12 cellular contexts compared by ENCODE assay signal in the genomic region with DNA sequence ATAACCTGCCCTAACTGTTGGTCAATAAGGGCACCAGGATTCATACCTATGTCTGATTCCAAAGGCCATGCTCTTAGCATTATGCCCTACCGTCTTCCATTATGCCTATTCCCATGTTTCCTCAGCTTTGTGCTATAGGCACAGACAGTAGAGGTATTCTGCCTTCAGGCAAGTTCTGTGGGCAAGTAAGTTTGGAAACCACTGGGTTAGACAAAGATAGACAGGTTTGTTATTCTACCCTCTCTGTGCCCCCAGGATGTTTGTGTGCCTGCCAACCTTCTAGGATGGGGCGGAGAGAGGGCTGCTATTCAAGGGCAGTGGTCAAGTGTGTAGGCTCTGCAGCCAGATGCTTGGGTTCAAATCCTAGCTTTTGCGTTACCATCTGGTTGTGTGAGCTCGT. TPM values are rescaled to one million over a fixed set of nuclear protein-coding genes. Genes with fewer than 3 reads are reported as not detected.
A peak's percentile ranks its signal among the peaks of the same experiment; 100 is the strongest.
DNase-seq lines count a peak whose midpoint lies in the region; ATAC-seq and TF ChIP-seq lines count a peak whose summit lies in the region.
"Had no signal": no experiment of that assay in that cellular context is flagged by ENCODE, and none has a peak within 500 bp of the region (broad histone marks: within the 10 kb centered on the region; RNA-seq: fewer than 3 reads in every experiment).

No MANE protein-coding gene starts in this region.

- H3K36me3 Mint-ChIP-seq in HFFc6 (ENCODE audit: low read depth): no peaks in the 10 kb centered on the region
- no peaks in the 10 kb centered on the region for H3K36me3 Mint-ChIP-seq in activated T-helper 17 cell treated with anti-CD3 and anti-CD28 coated beads, Interleukin-2, amount 50 U/mL, for 72 hours (ENCODE audit: low read depth)
- H3K36me3 Mint-ChIP-seq: activated naive CD8-positive, alpha-beta T cell had no signal

- H3K4me1 ChIP-seq in left lung: peaks cover 29 to 68% of the 10 kb centered on the region in 2 donors

- DNase-seq in HFFc6 (no peak), left lung (no peak), occipital lobe (lab: John Stamatoyannopoulos, UW) (no peak), GOT3 (lab: John Stamatoyannopoulos, UW) (no peak)
- DNase-seq: NCI-H2171 treated with DMSO at 0.1 percent for 48 hours had no signal

- no peak overlapping the region for H3K4me3 Mint-ChIP-seq in HFFc6
- peak overlapping the region; percentile 73 for H3K4me3 Mint-ChIP-seq in activated T-helper 17 cell treated with anti-CD3 and anti-CD28 coated beads, Interleukin-2, amount 50 U/mL, for 72 hours
- H3K4me3 Mint-ChIP-seq: activated naive CD8-positive, alpha-beta T cell had no signal

- no peaks in the 10 kb centered on the region; the same call in none of the 2 replicates for H3K27me3 Mint-ChIP-seq in HFFc6 (ENCODE audit: insufficient read depth)
- H3K27me3 Mint-ChIP-seq in activated T-helper 17 cell treated with anti-CD3 and anti-CD28 coated beads, Interleukin-2, amount 50 U/mL, for 72 hours: no peaks in the 10 kb centered on the region
- H3K27me3 Mint-ChIP-seq: activated naive CD8-positive, alpha-beta T cell had no signal

- peaks cover 42% of the 10 kb centered on the region for H3K4me1 Mint-ChIP-seq in HFFc6 (ENCODE audit: low read depth)
- H3K4me1 Mint-ChIP-seq in activated T-helper 17 cell treated with anti-CD3 and anti-CD28 coated beads, Interleukin-2, amount 50 U/mL, for 72 hours: peaks cover 37% of the 10 kb centered on the region

- no peaks in the 10 kb centered on the region for H3K27me3 ChIP-seq in left lung

- peaks cover 0 to 16% of the 10 kb centered on the region in 2 donors for H3K36me3 ChIP-seq in left lung

- H3K9me3 ChIP-seq in left lung: no peaks in the 10 kb centered on the region
- H3K9me3 ChIP-seq: Caco-2 had no signal

- H3K4me3 ChIP-seq in left lung: no peak overlapping the region

- ATAC-seq in activated T-helper 17 cell treated with anti-CD3 and anti-CD28 coated beads, Interleukin-2, amount 50 U/mL, for 72 hours (replicated peaks): no peak
- no peak for ATAC-seq in left lung
- no peak for ATAC-seq in HG02588 (IDR thresholded peaks at IDR 0.05; ENCODE audit: unreplicated experiment)
- no peak for ATAC-seq in HG03139 (IDR thresholded peaks at IDR 0.05; ENCODE audit: unreplicated experiment)

- H3K27ac Mint-ChIP-seq in HFFc6: peak overlapping the region; percentile 82
- H3K27ac Mint-ChIP-seq in activated T-helper 17 cell treated with anti-CD3 and anti-CD28 coated beads, Interleukin-2, amount 50 U/mL, for 72 hours: no peak overlapping the region
- H3K27ac Mint-ChIP-seq: activated naive CD8-positive, alpha-beta T cell had no signal

- H3K27ac ChIP-seq in left lung (peak overlapping the region; percentile 69 to 72), temporal lobe (ENCODE audit: low read depth, low read length) (peak overlapping the region; percentile 87)

- TF ChIP-seq CTCF in HFFc6 (IDR thresholded peaks at IDR 0.05) (no peak), left lung (IDR thresholded peaks at IDR 0.05) (no peak)

- H3K9me3 Mint-ChIP-seq in HFFc6: no peaks in the 10 kb centered on the region
- H3K9me3 Mint-ChIP-seq in activated T-helper 17 cell treated with anti-CD3 and anti-CD28 coated beads, Interleukin-2, amount 50 U/mL, for 72 hours: no peaks in the 10 kb centered on the region

- intact Hi-C loops in left lung (cut with DNase I): no loop called here

RNA-seq across cellular contexts. Expression of gene RAPGEF3, which starts 4.6 kb away (rescaled TPM):
- total RNA-seq in HFFc6 (2021; fragmentation: NEBNext Ultra II Directional; extraction: Animal tissue kit (Norgen Biotek cat#: 25700)): 1 to 10 TPM; 2.0 to 4.1 (median 3.1) TPM
- total RNA-seq in activated T-helper 17 cell treated with anti-CD3 and anti-CD28 coated beads, Interleukin-2, amount 50 U/mL, for 72 hours: 1 to 10 TPM; 1.4 to 8.4 TPM
- total RNA-seq in left lung: 10 to 100 TPM; 15.9 to 28.9 TPM
- total RNA-seq in temporal lobe: 6.9 TPM
- total RNA-seq in occipital lobe: 9.0 TPM

RNA-seq across cellular contexts. Expression of gene SLC48A1, which starts 18.9 kb away (rescaled TPM):
- 10 to 100 TPM; 18.8 to 24.5 (median 21.0) TPM for total RNA-seq in HFFc6 (2021; fragmentation: NEBNext Ultra II Directional; extraction: Animal tissue kit (Norgen Biotek cat#: 25700))
- 1 to 10 TPM; 6.7 to 8.2 TPM for total RNA-seq in activated T-helper 17 cell treated with anti-CD3 and anti-CD28 coated beads, Interleukin-2, amount 50 U/mL, for 72 hours
- total RNA-seq in left lung (10 to 100 TPM; 35.4 to 38.6 TPM), temporal lobe (7.4 TPM), occipital lobe (11.1 TPM)

RNA-seq across cellular contexts. Expression of gene ENDOU, which starts 28.8 kb away (rescaled TPM):
- total RNA-seq in HFFc6 (2021; fragmentation: NEBNext Ultra II Directional; extraction: Animal tissue kit (Norgen Biotek cat#: 25700)): under 1 TPM in 1 of 6 experiments, not detected in 5; 0.11 TPM
- under 1 TPM in 1 of 2 donors, not detected in 1; 0.16 TPM for total RNA-seq in activated T-helper 17 cell treated with anti-CD3 and anti-CD28 coated beads, Interleukin-2, amount 50 U/mL, for 72 hours
- total RNA-seq in left lung: not detected
- not detected for total RNA-seq in temporal lobe
- total RNA-seq in occipital lobe: not detected
- total RNA-seq: SK-MEL-5 had no signal

RNA-seq across cellular contexts. Expression of gene RPAP3, which starts 48.3 kb away (rescaled TPM):
- 10 to 100 TPM; 26.3 to 43.4 (median 39.0) TPM for total RNA-seq in HFFc6 (2021; fragmentation: NEBNext Ultra II Directional; extraction: Animal tissue kit (Norgen Biotek cat#: 25700))
- 10 to 100 TPM; 33.3 to 44.0 TPM for total RNA-seq in activated T-helper 17 cell treated with anti-CD3 and anti-CD28 coated beads, Interleukin-2, amount 50 U/mL, for 72 hours
- total RNA-seq in left lung (10 to 100 TPM; 18.5 to 20.7 TPM), temporal lobe (19.7 TPM), occipital lobe (24.3 TPM)
